19 cellular contexts compared by ENCODE assay signal in genomic region chr7:31099451-31100444, GRCh38. TPM values are rescaled to one million over a fixed set of nuclear protein-coding genes. Genes with fewer than 3 reads are reported as not detected.
"Had no signal": no experiment of that assay in that cellular context is flagged by ENCODE, and none has a peak within 500 bp of the region (broad histone marks: within the 10 kb centered on the region; RNA-seq: fewer than 3 reads in every experiment).

No MANE protein-coding gene starts in this region.

- H3K4me1 ChIP-seq: breast epithelium, parathyroid adenoma, transverse colon had no signal

- H3K9ac ChIP-seq: parathyroid adenoma had no signal

- DNase-seq: activated CD4-positive, alpha-beta T cell treated with anti-CD3 and anti-CD28 coated beads for 48 hours; activated CD8-positive, alpha-beta T cell treated with anti-CD3 and anti-CD28 coated beads, Interleukin-2, amount 10 ng/mL, durations not matched to agents 7 days and 5 days; activated naive CD4-positive, alpha-beta T cell treated with anti-CD3 and anti-CD28 coated beads for 36 hours; activated naive CD8-positive, alpha-beta T cell treated with anti-CD3 and anti-CD28 coated beads, Interleukin-2, amount 50 U/mL, for 24 hours; activated T-cell treated with anti-CD3 and anti-CD28 coated beads for 4 hours; immature natural killer cell; midbrain; stimulated activated CD4-positive, alpha-beta T cell treated with anti-CD3 and anti-CD28 coated beads, Interleukin-2, amount 100 ng/mL, for 48 hours; substantia nigra; T-helper 17 cell; transverse colon had no signal

- H3K27ac Mint-ChIP-seq: activated CD8-positive, alpha-beta T cell treated with anti-CD3 and anti-CD28 coated beads, Interleukin-2, amount 10 ng/mL, durations not matched to agents 7 days and 5 days; activated naive CD4-positive, alpha-beta T cell treated with anti-CD3 and anti-CD28 coated beads for 36 hours; activated naive CD8-positive, alpha-beta T cell treated with anti-CD3 and anti-CD28 coated beads, Interleukin-2, amount 50 U/mL, for 24 hours; immature natural killer cell; stimulated activated memory B cell treated with anti-CD40 and anti-IgM and Interleukin-4, amounts not matched to agents 10 μg/mL and 1 μg/mL and 100 μg/mL, for 72 hours; T-helper 17 cell had no signal

- H3K27ac ChIP-seq: breast epithelium, parathyroid adenoma, transverse colon had no signal

- H3K9me3 Mint-ChIP-seq: activated naive CD4-positive, alpha-beta T cell treated with anti-CD3 and anti-CD28 coated beads for 36 hours; activated naive CD8-positive, alpha-beta T cell treated with anti-CD3 and anti-CD28 coated beads, Interleukin-2, amount 50 U/mL, for 24 hours; immature natural killer cell; stimulated activated memory B cell treated with anti-CD40 and anti-IgM and Interleukin-4, amounts not matched to agents 10 μg/mL and 1 μg/mL and 100 μg/mL, for 72 hours had no signal

- H3K4me3 Mint-ChIP-seq: activated CD8-positive, alpha-beta T cell treated with anti-CD3 and anti-CD28 coated beads, Interleukin-2, amount 10 ng/mL, durations not matched to agents 7 days and 5 days; activated naive CD4-positive, alpha-beta T cell treated with anti-CD3 and anti-CD28 coated beads for 36 hours; activated naive CD8-positive, alpha-beta T cell treated with anti-CD3 and anti-CD28 coated beads, Interleukin-2, amount 50 U/mL, for 24 hours; immature natural killer cell; stimulated activated memory B cell treated with anti-CD40 and anti-IgM and Interleukin-4, amounts not matched to agents 10 μg/mL and 1 μg/mL and 100 μg/mL, for 72 hours; T-helper 17 cell had no signal

- H3K27me3 Mint-ChIP-seq: activated naive CD8-positive, alpha-beta T cell treated with anti-CD3 and anti-CD28 coated beads, Interleukin-2, amount 50 U/mL, for 24 hours had no signal

- H3K4me3 ChIP-seq: breast epithelium, lung, transverse colon had no signal

- H3K9me3 ChIP-seq: breast epithelium, transverse colon had no signal

- H3K27me3 ChIP-seq: transverse colon had no signal

- H3K36me3 Mint-ChIP-seq: immature natural killer cell; stimulated activated memory B cell treated with anti-CD40 and anti-IgM and Interleukin-4, amounts not matched to agents 10 μg/mL and 1 μg/mL and 100 μg/mL, for 72 hours had no signal

- H2AFZ ChIP-seq: parathyroid adenoma had no signal

- H3K79me2 ChIP-seq: parathyroid adenoma had no signal

- ATAC-seq: activated CD8-positive, alpha-beta T cell treated with anti-CD3 and anti-CD28 coated beads, Interleukin-2, amount 10 ng/mL, durations not matched to agents 7 days and 5 days; activated naive CD8-positive, alpha-beta T cell treated with anti-CD3 and anti-CD28 coated beads, Interleukin-2, amount 50 U/mL, for 24 hours; T-helper 17 cell had no signal

- H3K36me3 ChIP-seq: breast epithelium, transverse colon had no signal

- H3K4me1 Mint-ChIP-seq: activated naive CD8-positive, alpha-beta T cell treated with anti-CD3 and anti-CD28 coated beads, Interleukin-2, amount 50 U/mL, for 24 hours; immature natural killer cell; stimulated activated memory B cell treated with anti-CD40 and anti-IgM and Interleukin-4, amounts not matched to agents 10 μg/mL and 1 μg/mL and 100 μg/mL, for 72 hours; T-helper 17 cell had no signal

RNA-seq across cellular contexts. Expression of gene ADCYAP1R1, which starts 47.6 kb away (rescaled TPM):
- total RNA-seq: activated CD8-positive, alpha-beta T cell treated with anti-CD3 and anti-CD28 coated beads, Interleukin-2, amount 10 ng/mL, durations not matched to agents 7 days and 5 days; activated naive CD4-positive, alpha-beta T cell treated with anti-CD3 and anti-CD28 coated beads for 36 hours; epithelial cell of proximal tubule; myocyte; renal cortical epithelial cell; T-helper 17 cell had no signal
- polyA plus RNA-seq: aorta, immature natural killer cell had no signal
